Comparison of ENCODE assay signal across 1 cellular context in the genomic region with DNA sequence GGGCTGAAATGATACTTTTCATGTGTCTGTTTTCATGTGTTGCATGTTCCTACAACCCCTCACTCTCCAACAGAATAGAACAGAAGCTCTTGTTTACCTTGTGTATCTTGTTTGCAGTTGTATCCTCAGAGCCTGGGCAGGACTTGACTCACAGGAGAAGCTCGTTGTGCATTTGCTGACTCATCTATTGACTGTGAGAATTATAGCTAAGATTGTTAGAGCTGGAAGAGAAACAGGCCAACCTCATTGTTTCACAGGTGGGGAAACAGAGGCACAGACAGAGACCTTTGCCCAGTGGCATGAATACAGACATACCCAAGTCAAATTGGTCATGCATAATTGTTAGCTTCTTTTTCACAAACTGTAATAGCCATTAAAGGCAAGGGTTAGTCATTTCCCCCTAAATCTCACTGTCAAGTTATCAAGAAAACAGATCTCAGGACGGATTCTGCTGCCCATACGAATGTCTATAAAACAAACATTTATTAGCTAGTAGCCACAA.
TF ChIP-seq lines count a peak whose summit lies in the region.

No MANE protein-coding gene starts in this region.

TF ChIP-seq in K562, 482 proteins besides CTCF, POLR2A, EP300 and RAD21 (continued from another document and continues in another):
- TF ChIP-seq, protein P1, sequence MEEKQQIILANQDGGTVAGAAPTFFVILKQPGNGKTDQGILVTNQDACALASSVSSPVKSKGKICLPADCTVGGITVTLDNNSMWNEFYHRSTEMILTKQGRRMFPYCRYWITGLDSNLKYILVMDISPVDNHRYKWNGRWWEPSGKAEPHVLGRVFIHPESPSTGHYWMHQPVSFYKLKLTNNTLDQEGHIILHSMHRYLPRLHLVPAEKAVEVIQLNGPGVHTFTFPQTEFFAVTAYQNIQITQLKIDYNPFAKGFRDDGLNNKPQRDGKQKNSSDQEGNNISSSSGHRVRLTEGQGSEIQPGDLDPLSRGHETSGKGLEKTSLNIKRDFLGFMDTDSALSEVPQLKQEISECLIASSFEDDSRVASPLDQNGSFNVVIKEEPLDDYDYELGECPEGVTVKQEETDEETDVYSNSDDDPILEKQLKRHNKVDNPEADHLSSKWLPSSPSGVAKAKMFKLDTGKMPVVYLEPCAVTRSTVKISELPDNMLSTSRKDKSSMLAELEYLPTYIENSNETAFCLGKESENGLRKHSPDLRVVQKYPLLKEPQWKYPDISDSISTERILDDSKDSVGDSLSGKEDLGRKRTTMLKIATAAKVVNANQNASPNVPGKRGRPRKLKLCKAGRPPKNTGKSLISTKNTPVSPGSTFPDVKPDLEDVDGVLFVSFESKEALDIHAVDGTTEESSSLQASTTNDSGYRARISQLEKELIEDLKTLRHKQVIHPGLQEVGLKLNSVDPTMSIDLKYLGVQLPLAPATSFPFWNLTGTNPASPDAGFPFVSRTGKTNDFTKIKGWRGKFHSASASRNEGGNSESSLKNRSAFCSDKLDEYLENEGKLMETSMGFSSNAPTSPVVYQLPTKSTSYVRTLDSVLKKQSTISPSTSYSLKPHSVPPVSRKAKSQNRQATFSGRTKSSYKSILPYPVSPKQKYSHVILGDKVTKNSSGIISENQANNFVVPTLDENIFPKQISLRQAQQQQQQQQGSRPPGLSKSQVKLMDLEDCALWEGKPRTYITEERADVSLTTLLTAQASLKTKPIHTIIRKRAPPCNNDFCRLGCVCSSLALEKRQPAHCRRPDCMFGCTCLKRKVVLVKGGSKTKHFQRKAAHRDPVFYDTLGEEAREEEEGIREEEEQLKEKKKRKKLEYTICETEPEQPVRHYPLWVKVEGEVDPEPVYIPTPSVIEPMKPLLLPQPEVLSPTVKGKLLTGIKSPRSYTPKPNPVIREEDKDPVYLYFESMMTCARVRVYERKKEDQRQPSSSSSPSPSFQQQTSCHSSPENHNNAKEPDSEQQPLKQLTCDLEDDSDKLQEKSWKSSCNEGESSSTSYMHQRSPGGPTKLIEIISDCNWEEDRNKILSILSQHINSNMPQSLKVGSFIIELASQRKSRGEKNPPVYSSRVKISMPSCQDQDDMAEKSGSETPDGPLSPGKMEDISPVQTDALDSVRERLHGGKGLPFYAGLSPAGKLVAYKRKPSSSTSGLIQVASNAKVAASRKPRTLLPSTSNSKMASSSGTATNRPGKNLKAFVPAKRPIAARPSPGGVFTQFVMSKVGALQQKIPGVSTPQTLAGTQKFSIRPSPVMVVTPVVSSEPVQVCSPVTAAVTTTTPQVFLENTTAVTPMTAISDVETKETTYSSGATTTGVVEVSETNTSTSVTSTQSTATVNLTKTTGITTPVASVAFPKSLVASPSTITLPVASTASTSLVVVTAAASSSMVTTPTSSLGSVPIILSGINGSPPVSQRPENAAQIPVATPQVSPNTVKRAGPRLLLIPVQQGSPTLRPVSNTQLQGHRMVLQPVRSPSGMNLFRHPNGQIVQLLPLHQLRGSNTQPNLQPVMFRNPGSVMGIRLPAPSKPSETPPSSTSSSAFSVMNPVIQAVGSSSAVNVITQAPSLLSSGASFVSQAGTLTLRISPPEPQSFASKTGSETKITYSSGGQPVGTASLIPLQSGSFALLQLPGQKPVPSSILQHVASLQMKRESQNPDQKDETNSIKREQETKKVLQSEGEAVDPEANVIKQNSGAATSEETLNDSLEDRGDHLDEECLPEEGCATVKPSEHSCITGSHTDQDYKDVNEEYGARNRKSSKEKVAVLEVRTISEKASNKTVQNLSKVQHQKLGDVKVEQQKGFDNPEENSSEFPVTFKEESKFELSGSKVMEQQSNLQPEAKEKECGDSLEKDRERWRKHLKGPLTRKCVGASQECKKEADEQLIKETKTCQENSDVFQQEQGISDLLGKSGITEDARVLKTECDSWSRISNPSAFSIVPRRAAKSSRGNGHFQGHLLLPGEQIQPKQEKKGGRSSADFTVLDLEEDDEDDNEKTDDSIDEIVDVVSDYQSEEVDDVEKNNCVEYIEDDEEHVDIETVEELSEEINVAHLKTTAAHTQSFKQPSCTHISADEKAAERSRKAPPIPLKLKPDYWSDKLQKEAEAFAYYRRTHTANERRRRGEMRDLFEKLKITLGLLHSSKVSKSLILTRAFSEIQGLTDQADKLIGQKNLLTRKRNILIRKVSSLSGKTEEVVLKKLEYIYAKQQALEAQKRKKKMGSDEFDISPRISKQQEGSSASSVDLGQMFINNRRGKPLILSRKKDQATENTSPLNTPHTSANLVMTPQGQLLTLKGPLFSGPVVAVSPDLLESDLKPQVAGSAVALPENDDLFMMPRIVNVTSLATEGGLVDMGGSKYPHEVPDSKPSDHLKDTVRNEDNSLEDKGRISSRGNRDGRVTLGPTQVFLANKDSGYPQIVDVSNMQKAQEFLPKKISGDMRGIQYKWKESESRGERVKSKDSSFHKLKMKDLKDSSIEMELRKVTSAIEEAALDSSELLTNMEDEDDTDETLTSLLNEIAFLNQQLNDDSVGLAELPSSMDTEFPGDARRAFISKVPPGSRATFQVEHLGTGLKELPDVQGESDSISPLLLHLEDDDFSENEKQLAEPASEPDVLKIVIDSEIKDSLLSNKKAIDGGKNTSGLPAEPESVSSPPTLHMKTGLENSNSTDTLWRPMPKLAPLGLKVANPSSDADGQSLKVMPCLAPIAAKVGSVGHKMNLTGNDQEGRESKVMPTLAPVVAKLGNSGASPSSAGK (IDR thresholded peaks at IDR 0.05), result no peak
- TF ChIP-seq ZNF143 (CRISPR knock-in tag; IDR thresholded peaks at IDR 0.05), result no peak
- TF ChIP-seq, protein P2, sequence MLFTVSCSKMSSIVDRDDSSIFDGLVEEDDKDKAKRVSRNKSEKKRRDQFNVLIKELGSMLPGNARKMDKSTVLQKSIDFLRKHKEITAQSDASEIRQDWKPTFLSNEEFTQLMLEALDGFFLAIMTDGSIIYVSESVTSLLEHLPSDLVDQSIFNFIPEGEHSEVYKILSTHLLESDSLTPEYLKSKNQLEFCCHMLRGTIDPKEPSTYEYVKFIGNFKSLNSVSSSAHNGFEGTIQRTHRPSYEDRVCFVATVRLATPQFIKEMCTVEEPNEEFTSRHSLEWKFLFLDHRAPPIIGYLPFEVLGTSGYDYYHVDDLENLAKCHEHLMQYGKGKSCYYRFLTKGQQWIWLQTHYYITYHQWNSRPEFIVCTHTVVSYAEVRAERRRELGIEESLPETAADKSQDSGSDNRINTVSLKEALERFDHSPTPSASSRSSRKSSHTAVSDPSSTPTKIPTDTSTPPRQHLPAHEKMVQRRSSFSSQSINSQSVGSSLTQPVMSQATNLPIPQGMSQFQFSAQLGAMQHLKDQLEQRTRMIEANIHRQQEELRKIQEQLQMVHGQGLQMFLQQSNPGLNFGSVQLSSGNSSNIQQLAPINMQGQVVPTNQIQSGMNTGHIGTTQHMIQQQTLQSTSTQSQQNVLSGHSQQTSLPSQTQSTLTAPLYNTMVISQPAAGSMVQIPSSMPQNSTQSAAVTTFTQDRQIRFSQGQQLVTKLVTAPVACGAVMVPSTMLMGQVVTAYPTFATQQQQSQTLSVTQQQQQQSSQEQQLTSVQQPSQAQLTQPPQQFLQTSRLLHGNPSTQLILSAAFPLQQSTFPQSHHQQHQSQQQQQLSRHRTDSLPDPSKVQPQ (CRISPR knock-in tag; IDR thresholded peaks at IDR 0.05; ENCODE audit: borderline replicate concordance), result no peak
- TF ChIP-seq, protein P3, sequence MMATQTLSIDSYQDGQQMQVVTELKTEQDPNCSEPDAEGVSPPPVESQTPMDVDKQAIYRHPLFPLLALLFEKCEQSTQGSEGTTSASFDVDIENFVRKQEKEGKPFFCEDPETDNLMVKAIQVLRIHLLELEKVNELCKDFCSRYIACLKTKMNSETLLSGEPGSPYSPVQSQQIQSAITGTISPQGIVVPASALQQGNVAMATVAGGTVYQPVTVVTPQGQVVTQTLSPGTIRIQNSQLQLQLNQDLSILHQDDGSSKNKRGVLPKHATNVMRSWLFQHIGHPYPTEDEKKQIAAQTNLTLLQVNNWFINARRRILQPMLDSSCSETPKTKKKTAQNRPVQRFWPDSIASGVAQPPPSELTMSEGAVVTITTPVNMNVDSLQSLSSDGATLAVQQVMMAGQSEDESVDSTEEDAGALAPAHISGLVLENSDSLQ (IDR thresholded peaks at IDR 0.05), result no peak; the same call in 1 of the 2 replicates
- no peak for TF ChIP-seq CC2D1A (IDR thresholded peaks at IDR 0.05)
- TF ChIP-seq ZNF644 (tag; IDR thresholded peaks at IDR 0.05; ENCODE audit: low read depth), result no peak
- TF ChIP-seq ILF3 (IDR thresholded peaks at IDR 0.05; ENCODE audit: borderline replicate concordance), result no peak
- TF ChIP-seq HNRNPUL1 (IDR thresholded peaks at IDR 0.05; ENCODE audit: low read length), result no peak
- TF ChIP-seq PRPF4 (IDR thresholded peaks at IDR 0.05; ENCODE audit: insufficient read depth, low read depth, low read length, poor library complexity, severe bottlenecking), result no peak
- TF ChIP-seq CBFA2T2 (conservative IDR thresholded peaks at IDR 0.05), result no peak
- TF ChIP-seq CREM (IDR thresholded peaks at IDR 0.05; ENCODE audit: low read depth), result no peak
- no peak for TF ChIP-seq DIDO1 (tag; IDR thresholded peaks at IDR 0.05; ENCODE audit: low read depth)
- peak; percentile 92 for TF ChIP-seq SMARCA4 (IDR thresholded peaks at IDR 0.05)
- TF ChIP-seq KHSRP (IDR thresholded peaks at IDR 0.05), result no peak
- no peak for TF ChIP-seq RBM25 (IDR thresholded peaks at IDR 0.05; ENCODE audit: low read depth, low read length, severe bottlenecking)
- TF ChIP-seq, protein P4, sequence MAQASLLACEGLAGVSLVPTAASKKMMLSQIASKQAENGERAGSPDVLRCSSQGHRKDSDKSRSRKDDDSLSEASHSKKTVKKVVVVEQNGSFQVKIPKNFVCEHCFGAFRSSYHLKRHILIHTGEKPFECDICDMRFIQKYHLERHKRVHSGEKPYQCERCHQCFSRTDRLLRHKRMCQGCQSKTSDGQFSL (CRISPR knock-in tag; IDR thresholded peaks at IDR 0.05), result no peak
- TF ChIP-seq, protein P4 (tag; IDR thresholded peaks at IDR 0.05), result no peak
- TF ChIP-seq, protein P5, sequence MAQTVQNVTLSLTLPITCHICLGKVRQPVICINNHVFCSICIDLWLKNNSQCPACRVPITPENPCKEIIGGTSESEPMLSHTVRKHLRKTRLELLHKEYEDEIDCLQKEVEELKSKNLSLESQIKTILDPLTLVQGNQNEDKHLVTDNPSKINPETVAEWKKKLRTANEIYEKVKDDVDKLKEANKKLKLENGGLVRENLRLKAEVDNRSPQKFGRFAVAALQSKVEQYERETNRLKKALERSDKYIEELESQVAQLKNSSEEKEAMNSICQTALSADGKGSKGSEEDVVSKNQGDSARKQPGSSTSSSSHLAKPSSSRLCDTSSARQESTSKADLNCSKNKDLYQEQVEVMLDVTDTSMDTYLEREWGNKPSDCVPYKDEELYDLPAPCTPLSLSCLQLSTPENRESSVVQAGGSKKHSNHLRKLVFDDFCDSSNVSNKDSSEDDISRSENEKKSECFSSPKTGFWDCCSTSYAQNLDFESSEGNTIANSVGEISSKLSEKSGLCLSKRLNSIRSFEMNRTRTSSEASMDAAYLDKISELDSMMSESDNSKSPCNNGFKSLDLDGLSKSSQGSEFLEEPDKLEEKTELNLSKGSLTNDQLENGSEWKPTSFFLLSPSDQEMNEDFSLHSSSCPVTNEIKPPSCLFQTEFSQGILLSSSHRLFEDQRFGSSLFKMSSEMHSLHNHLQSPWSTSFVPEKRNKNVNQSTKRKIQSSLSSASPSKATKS (CRISPR knock-in tag; IDR thresholded peaks at IDR 0.05), result no peak
- TF ChIP-seq TAF9B (IDR thresholded peaks at IDR 0.05; ENCODE audit: partially characterized antibody), result no peak
- TF ChIP-seq, protein P6, sequence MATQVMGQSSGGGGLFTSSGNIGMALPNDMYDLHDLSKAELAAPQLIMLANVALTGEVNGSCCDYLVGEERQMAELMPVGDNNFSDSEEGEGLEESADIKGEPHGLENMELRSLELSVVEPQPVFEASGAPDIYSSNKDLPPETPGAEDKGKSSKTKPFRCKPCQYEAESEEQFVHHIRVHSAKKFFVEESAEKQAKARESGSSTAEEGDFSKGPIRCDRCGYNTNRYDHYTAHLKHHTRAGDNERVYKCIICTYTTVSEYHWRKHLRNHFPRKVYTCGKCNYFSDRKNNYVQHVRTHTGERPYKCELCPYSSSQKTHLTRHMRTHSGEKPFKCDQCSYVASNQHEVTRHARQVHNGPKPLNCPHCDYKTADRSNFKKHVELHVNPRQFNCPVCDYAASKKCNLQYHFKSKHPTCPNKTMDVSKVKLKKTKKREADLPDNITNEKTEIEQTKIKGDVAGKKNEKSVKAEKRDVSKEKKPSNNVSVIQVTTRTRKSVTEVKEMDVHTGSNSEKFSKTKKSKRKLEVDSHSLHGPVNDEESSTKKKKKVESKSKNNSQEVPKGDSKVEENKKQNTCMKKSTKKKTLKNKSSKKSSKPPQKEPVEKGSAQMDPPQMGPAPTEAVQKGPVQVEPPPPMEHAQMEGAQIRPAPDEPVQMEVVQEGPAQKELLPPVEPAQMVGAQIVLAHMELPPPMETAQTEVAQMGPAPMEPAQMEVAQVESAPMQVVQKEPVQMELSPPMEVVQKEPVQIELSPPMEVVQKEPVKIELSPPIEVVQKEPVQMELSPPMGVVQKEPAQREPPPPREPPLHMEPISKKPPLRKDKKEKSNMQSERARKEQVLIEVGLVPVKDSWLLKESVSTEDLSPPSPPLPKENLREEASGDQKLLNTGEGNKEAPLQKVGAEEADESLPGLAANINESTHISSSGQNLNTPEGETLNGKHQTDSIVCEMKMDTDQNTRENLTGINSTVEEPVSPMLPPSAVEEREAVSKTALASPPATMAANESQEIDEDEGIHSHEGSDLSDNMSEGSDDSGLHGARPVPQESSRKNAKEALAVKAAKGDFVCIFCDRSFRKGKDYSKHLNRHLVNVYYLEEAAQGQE (CRISPR knock-in tag; IDR thresholded peaks at IDR 0.05; ENCODE audit: low read depth), result no peak
- no peak for TF ChIP-seq CBX2 (IDR thresholded peaks at IDR 0.05; ENCODE audit: insufficient read depth, low read length, poor library complexity, severe bottlenecking)
- TF ChIP-seq MAFK (IDR thresholded peaks at IDR 0.05; ENCODE audit: low read length), result peak; percentile 97
- TF ChIP-seq, protein P7, sequence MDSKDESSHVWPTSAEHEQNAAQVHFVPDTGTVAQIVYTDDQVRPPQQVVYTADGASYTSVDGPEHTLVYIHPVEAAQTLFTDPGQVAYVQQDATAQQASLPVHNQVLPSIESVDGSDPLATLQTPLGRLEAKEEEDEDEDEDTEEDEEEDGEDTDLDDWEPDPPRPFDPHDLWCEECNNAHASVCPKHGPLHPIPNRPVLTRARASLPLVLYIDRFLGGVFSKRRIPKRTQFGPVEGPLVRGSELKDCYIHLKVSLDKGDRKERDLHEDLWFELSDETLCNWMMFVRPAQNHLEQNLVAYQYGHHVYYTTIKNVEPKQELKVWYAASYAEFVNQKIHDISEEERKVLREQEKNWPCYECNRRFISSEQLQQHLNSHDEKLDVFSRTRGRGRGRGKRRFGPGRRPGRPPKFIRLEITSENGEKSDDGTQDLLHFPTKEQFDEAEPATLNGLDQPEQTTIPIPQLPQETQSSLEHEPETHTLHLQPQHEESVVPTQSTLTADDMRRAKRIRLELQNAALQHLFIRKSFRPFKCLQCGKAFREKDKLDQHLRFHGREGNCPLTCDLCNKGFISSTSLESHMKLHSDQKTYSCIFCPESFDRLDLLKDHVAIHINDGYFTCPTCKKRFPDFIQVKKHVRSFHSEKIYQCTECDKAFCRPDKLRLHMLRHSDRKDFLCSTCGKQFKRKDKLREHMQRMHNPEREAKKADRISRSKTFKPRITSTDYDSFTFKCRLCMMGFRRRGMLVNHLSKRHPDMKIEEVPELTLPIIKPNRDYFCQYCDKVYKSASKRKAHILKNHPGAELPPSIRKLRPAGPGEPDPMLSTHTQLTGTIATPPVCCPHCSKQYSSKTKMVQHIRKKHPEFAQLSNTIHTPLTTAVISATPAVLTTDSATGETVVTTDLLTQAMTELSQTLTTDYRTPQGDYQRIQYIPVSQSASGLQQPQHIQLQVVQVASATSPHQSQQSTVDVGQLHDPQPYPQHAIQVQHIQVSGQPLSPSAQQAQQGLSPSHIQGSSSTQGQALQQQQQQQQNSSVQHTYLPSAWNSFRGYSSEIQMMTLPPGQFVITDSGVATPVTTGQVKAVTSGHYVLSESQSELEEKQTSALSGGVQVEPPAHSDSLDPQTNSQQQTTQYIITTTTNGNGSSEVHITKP (IDR thresholded peaks at IDR 0.05; ENCODE audit: partially characterized antibody), result no peak
